22 cellular contexts compared by ENCODE assay signal in the genomic region with DNA sequence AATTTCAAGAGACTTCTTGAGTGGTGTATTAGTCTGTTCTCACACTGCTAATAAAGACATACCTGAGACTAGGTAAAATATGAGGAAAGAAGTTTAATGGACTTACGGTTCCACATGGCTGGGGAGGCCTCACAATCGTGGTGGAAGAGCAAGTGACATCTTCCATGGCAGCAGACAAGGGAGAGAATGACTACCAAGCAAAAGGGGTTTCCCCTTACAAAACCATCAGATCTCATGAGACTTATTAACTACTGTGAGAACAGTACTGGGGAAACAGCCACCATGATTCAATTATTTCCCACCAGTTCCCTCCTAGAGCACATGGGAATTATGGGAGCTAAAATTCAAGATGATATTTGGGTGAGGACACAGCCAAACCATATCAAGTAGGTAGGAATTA.
"Had no signal": no experiment of that assay in that cellular context is flagged by ENCODE, and none has a peak within 500 bp of the region (broad histone marks: within the 10 kb centered on the region; RNA-seq: fewer than 3 reads in every experiment).

No MANE protein-coding gene starts in this region.

- H2AFZ ChIP-seq: neural progenitor cell, parathyroid adenoma had no signal

- H3K36me3 ChIP-seq: left lung, neural progenitor cell, sigmoid colon, thoracic aorta, tibial nerve, upper lobe of left lung had no signal

- H3K27me3 ChIP-seq: left lung, neural progenitor cell, sigmoid colon, tibial nerve, upper lobe of left lung had no signal

- FAIRE-seq: colon, frontal cortex, kidney, urothelium cell line had no signal

- H3K9ac ChIP-seq: neural progenitor cell, parathyroid adenoma had no signal

- H3K27ac ChIP-seq: dorsolateral prefrontal cortex, left lung, neural progenitor cell, parathyroid adenoma, sigmoid colon, thoracic aorta, tibial nerve, upper lobe of left lung had no signal

- H3K4me2 ChIP-seq: neural progenitor cell had no signal

- H3K4me1 ChIP-seq: left lung, neural progenitor cell, parathyroid adenoma, sigmoid colon, tibial nerve, upper lobe of left lung had no signal

- H3K9me3 ChIP-seq: left lung, mucosa of descending colon, sigmoid colon, thoracic aorta, tibial nerve, upper lobe of left lung had no signal

- DNase-seq: dorsolateral prefrontal cortex; effector CD4-positive, alpha-beta T cell; head of caudate nucleus; kidney; left cardiac atrium; left lung; mesenchymal stem cell; mucosa of descending colon; naive B cell; right cardiac atrium; sigmoid colon; stimulated activated CD4-positive, alpha-beta T cell treated with anti-CD3 and anti-CD28 coated beads, Interleukin-4, amount 100 ng/mL, for 4 hours; stimulated activated naive B cell treated with anti-CD40 and anti-IgM and Interleukin-4, amounts not matched to agents 10 μg/mL and 1 μg/mL and 100 μg/mL, for 72 hours; upper lobe of left lung had no signal

- H3K79me2 ChIP-seq: parathyroid adenoma had no signal

- H3K4me3 ChIP-seq: dorsolateral prefrontal cortex, left lung, mucosa of descending colon, neural progenitor cell, sigmoid colon, thoracic aorta, tibial nerve, upper lobe of left lung had no signal

- ATAC-seq: left cardiac atrium; left lung; mucosa of descending colon; natural killer cell treated with Interleukin-12 subunit alpha and Interleukin-12 subunit beta and Interleukin-15 and Interleukin-18, amount 100 ng/mL, for 72 hours; right cardiac atrium; stimulated activated naive B cell treated with anti-CD40 and anti-IgM and Interleukin-4, amounts not matched to agents 10 μg/mL and 1 μg/mL and 100 μg/mL, for 72 hours had no signal
